Comparison of ENCODE assay signal across 1 cellular context in the genomic region with DNA sequence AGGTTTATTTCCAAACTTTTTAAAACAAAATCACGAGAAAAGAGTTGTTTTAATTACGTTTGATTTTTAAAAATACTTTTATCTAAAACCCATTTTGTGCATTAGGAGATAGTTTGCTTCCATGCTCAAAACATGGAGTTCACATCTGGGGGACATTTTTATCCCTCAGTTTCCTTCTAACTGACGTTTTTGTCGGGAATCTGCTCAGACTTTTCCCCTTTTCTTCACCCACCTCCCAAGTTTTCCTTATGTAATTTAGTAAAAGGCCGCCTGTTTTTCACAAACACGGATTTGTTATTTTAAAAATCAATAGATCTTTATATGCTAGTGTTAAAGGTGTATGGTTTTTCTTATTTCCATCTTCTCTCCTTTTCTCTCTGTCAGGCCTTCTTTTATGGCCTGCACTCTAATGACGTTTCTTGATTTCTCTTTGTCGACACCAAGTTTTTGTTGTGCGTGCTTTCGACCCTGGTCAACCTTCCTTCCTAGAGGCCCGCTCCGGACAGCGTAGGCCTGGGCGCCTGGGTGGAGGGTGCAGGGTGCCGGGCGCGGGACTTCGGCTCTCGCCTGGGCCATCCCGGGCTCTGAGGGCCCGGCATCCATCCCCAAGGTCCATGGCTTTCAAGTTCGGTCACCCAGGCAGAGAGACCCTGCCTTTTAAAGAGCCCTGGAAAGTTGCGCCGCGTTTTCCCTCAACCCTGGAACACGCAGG.
TF ChIP-seq lines count a peak whose summit lies in the region.

No MANE protein-coding gene starts in this region.

TF ChIP-seq in K562, 482 proteins besides CTCF, POLR2A, EP300 and RAD21:
- TF ChIP-seq CBX2 (IDR thresholded peaks at IDR 0.05; ENCODE audit: insufficient read depth, low read length, poor library complexity, severe bottlenecking): no peak
- no peak for TF ChIP-seq HMBOX1 (IDR thresholded peaks at IDR 0.05)
- TF ChIP-seq ZEB2 (IDR thresholded peaks at IDR 0.05): no peak
- TF ChIP-seq TBP (optimal IDR thresholded peaks at IDR 0.05; ENCODE audit: low read depth, low read length): no peak
- TF ChIP-seq ZNF41 (CRISPR knock-in tag; conservative IDR thresholded peaks at IDR 0.05): no peak
- TF ChIP-seq HMGN3 (IDR thresholded peaks at IDR 0.05; ENCODE audit: borderline replicate concordance, extremely low read depth, insufficient read length, low read depth, low read length): no peak
- no peak for TF ChIP-seq CREM (IDR thresholded peaks at IDR 0.05; ENCODE audit: low read depth)
- no peak for TF ChIP-seq RUNX1 (IDR thresholded peaks at IDR 0.05; ENCODE audit: low read depth)
- TF ChIP-seq SOX6 (IDR thresholded peaks at IDR 0.05): no peak
- TF ChIP-seq MNT (conservative IDR thresholded peaks at IDR 0.05): no peak
